ENCODE assay signal across 11 cellular contexts in genomic region chr1:156693858-156694562, GRCh38. TPM values are rescaled to one million over a fixed set of nuclear protein-coding genes. Genes with fewer than 3 reads are reported as not detected.
DNase-seq lines count a peak whose midpoint lies in the region; ATAC-seq, FAIRE-seq and TF ChIP-seq lines count a peak whose summit lies in the region.
"Had no signal": no experiment of that assay in that cellular context is flagged by ENCODE, and none has a peak within 500 bp of the region (broad histone marks: within the 10 kb centered on the region; RNA-seq: fewer than 3 reads in every experiment).

No MANE protein-coding gene starts in this region.

- DNase-seq in CD8-positive, alpha-beta memory T cell: no peak
- peak; percentile 48 for DNase-seq in RCC 7860 (ENCODE audit: low spot score)
- no peak for DNase-seq in activated CD4-positive, CD25-positive, alpha-beta regulatory T cell treated with anti-CD3 and anti-CD28 coated beads, Interleukin-2, amount 50 U/mL, for 72 hours
- DNase-seq in NCI-H748 treated with DMSO at 0.1 percent for 48 hours (lab: John Stamatoyannopoulos, UW): no peak
- no peak for DNase-seq in gastrocnemius medialis
- DNase-seq: activated gamma-delta T cell treated with Interleukin-2 at 50 U/mL for 16 hours, NCI-H2081 treated with DMSO at 0.1 percent for 48 hours, substantia nigra, T-helper 2 cell had no signal

- no peak overlapping the region for H3K27ac Mint-ChIP-seq in CD8-positive, alpha-beta memory T cell

- H3K36me3 Mint-ChIP-seq in CD8-positive, alpha-beta memory T cell: peaks cover 0 to 10% (median 0%) of the 10 kb centered on the region in 3 donors

- ATAC-seq in gastrocnemius medialis: no peak

- no peak overlapping the region for H3K4me3 Mint-ChIP-seq in CD8-positive, alpha-beta memory T cell

- H3K36me3 ChIP-seq in CD8-positive, alpha-beta memory T cell (ENCODE audit: insufficient read depth, low read length): no peaks in the 10 kb centered on the region
- H3K36me3 ChIP-seq in iPS-18a (ENCODE audit: control insufficient read depth, low read depth, low read length) (peaks cover 12% of the 10 kb centered on the region), gastrocnemius medialis (no peaks in the 10 kb centered on the region)

- peaks cover 9 to 28% (median 15%) of the 10 kb centered on the region in 3 donors for H3K4me1 Mint-ChIP-seq in CD8-positive, alpha-beta memory T cell

- intact Hi-C loops in gastrocnemius medialis (cut with DNase I; ENCODE audit: low total_unique reads): no loop called here

- H3K9me3 ChIP-seq in CD8-positive, alpha-beta memory T cell (ENCODE audit: low read length): no peaks in the 10 kb centered on the region
- H3K9me3 ChIP-seq in iPS-18a (ENCODE audit: control insufficient read depth, low read depth, low read length) (no peaks in the 10 kb centered on the region), gastrocnemius medialis (no peaks in the 10 kb centered on the region)

- no peak for TF ChIP-seq POLR2A in gastrocnemius medialis (IDR thresholded peaks at IDR 0.05)

- CTCF ChIA-PET in CD8-positive, alpha-beta memory T cell (lab: Charles Lee): interaction anchor here (1.6 to 1.8 kb wide), 2 partner anchors 12 to 32 kb away, joined by 7 to 9 read pairs; partner anchors contain the start of gene CRABP2

- H3K27me3 Mint-ChIP-seq in CD8-positive, alpha-beta memory T cell: peaks cover 50 to 73% of the 10 kb centered on the region in 2 donors

- peaks cover 3% of the 10 kb centered on the region for H3K4me1 ChIP-seq in CD8-positive, alpha-beta memory T cell (ENCODE audit: insufficient read depth, low read length)
- peaks cover 53% of the 10 kb centered on the region for H3K4me1 ChIP-seq in iPS-18a (ENCODE audit: control insufficient read depth, low read depth, low read length)
- H3K4me1 ChIP-seq in gastrocnemius medialis: peaks cover 6 to 13% of the 10 kb centered on the region in 2 donors

- H3K9ac ChIP-seq in iPS-18a (ENCODE audit: low read length): peak overlapping the region; percentile 54

- POLR2A ChIA-PET in CD8-positive, alpha-beta memory T cell (lab: Charles Lee): no interaction called here

- TF ChIP-seq CTCF in gastrocnemius medialis (IDR thresholded peaks at IDR 0.05 in 4 of 5, conservative IDR thresholded peaks at IDR 0.05 in 1 of 5): no peak

- peaks cover 0 to 2% (median 0%) of the 10 kb centered on the region in 5 donors for H3K9me3 Mint-ChIP-seq in CD8-positive, alpha-beta memory T cell

- H3K4me3 ChIP-seq in CD8-positive, alpha-beta memory T cell (ENCODE audit: low read length): no peak overlapping the region
- H3K4me3 ChIP-seq in iPS-18a (ENCODE audit: low read length) (peak overlapping the region; percentile 44), gastrocnemius medialis (no peak overlapping the region)

- FAIRE-seq in RCC 7860 (lab: Jason Lieb, UNC): no peak

- H3K27me3 ChIP-seq in CD8-positive, alpha-beta memory T cell (ENCODE audit: insufficient read depth, low read length, poor library complexity, severe bottlenecking): peaks cover 25% of the 10 kb centered on the region
- H3K27me3 ChIP-seq in iPS-18a (ENCODE audit: control insufficient read depth, insufficient read depth, low read length) (peaks cover 20% of the 10 kb centered on the region), gastrocnemius medialis (peaks cover 0 to 2% (median 0%) of the 10 kb centered on the region in 3 donors)

- H3K27ac ChIP-seq in CD8-positive, alpha-beta memory T cell (ENCODE audit: low read depth, low read length): peak overlapping the region; percentile 74
- H3K27ac ChIP-seq in iPS-18a (ENCODE audit: low read length) (peak overlapping the region; percentile 42), gastrocnemius medialis (no peak overlapping the region)

- in situ Hi-C loops in gastrocnemius medialis (cut with MboI; ENCODE audit: low sequenced_read_pairs in 4 of 4): loop anchor here in 2 of 4 donors (25.0 kb wide), 2 partner anchors 168 to 193 kb away; partner anchors contain the start of genes INSRR (in 1 of the 2), NTRK1 (in 1 of the 2) and PEAR1 (in 1 of the 2)

RNA-seq across cellular contexts. Expression of gene CRABP2, which starts 11.4 kb away (rescaled TPM):
- under 1 TPM; 0.66 to 0.71 TPM for total RNA-seq in CD8-positive, alpha-beta memory T cell
- polyA plus RNA-seq in CD8-positive, alpha-beta memory T cell: not detected
- 1 to 10 TPM in 1 of 4 donors, under 1 TPM in 1, not detected in 2; 0.98 to 1.3 TPM for total RNA-seq in gastrocnemius medialis
- total RNA-seq: lung microvascular endothelial cell had no signal

RNA-seq across cellular contexts. Expression of gene NES, which starts 16.8 kb away (rescaled TPM):
- not detected for total RNA-seq in CD8-positive, alpha-beta memory T cell
- not detected for polyA plus RNA-seq in CD8-positive, alpha-beta memory T cell
- total RNA-seq in gastrocnemius medialis: 10 to 100 TPM; 13.7 to 60.9 (median 26.4) TPM

RNA-seq across cellular contexts. Expression of gene METTL25B, which starts 34.3 kb away (rescaled TPM):
- total RNA-seq in CD8-positive, alpha-beta memory T cell: 10 to 100 TPM; 29.6 to 29.7 TPM
- polyA plus RNA-seq in CD8-positive, alpha-beta memory T cell: 4.2 TPM
- total RNA-seq in gastrocnemius medialis: 10 to 100 TPM; 12.9 to 28.0 (median 17.6) TPM

RNA-seq across cellular contexts. Expression of gene ISG20L2, which starts 34.6 kb away (rescaled TPM):
- 10 to 100 TPM; 69.4 to 75.9 TPM for total RNA-seq in CD8-positive, alpha-beta memory T cell
- polyA plus RNA-seq in CD8-positive, alpha-beta memory T cell: 25.0 TPM
- total RNA-seq in gastrocnemius medialis: 10 to 100 TPM in 3 of 4 donors, 1 to 10 TPM in 1; 9.5 to 16.4 (median 15.1) TPM

RNA-seq across cellular contexts. Expression of gene MRPL24, which starts 46.9 kb away (rescaled TPM):
- 100 to 1,000 TPM; 122 to 131 TPM for total RNA-seq in CD8-positive, alpha-beta memory T cell
- polyA plus RNA-seq in CD8-positive, alpha-beta memory T cell: 92.2 TPM
- 100 to 1,000 TPM in 3 of 4 donors, 10 to 100 TPM in 1; 54.9 to 121 (median 102) TPM for total RNA-seq in gastrocnemius medialis

Comparison
In these comparisons a context has a peak if more than half of its experiments do, and no peak if none do; other contexts are left out.
1. H3K27ac ChIP-seq: peak in CD8-positive, alpha-beta memory T cell (single experiment) and iPS-18a (single experiment); none in gastrocnemius medialis (0 of 4).
2. RNA of gene NES, which starts 16.8 kb away (total RNA-seq): 13.7 to 60.9 TPM in gastrocnemius medialis; not detected in CD8-positive, alpha-beta memory T cell; every median in the first group is over 10 times any median in the second.